ENCODE assay signal across 8 cellular contexts in genomic region chr7:10412426-10413019, GRCh38.
DNase-seq lines count a peak whose midpoint lies in the region; ATAC-seq and TF ChIP-seq lines count a peak whose summit lies in the region.

No MANE protein-coding gene starts in this region.

- TF ChIP-seq CTCF in breast epithelium (IDR thresholded peaks at IDR 0.05): peak in 2 of 3 donors; percentile 36 to 38

- H3K36me3 ChIP-seq in breast epithelium: no peaks in the 10 kb centered on the region

- H3K27ac ChIP-seq in breast epithelium: no peak overlapping the region

- no peak overlapping the region for H3K4me3 ChIP-seq in breast epithelium

- no peaks in the 10 kb centered on the region for H3K27me3 ChIP-seq in breast epithelium

- no peaks in the 10 kb centered on the region for H3K9me3 ChIP-seq in breast epithelium

- intact Hi-C loops in breast epithelium (cut with DNase I; ENCODE audit: low total_unique reads): no loop called here
- intact Hi-C loops in posterior vena cava (cut with DNase I): no loop called here

- ATAC-seq in GM19043 (IDR thresholded peaks at IDR 0.05; ENCODE audit: low read depth, unreplicated experiment): peak; percentile 82
- peak; percentile 93 for ATAC-seq in HG03342 (IDR thresholded peaks at IDR 0.05; ENCODE audit: unreplicated experiment)

- TF ChIP-seq POLR2A in breast epithelium (IDR thresholded peaks at IDR 0.05): no peak

- DNase-seq in DMS114 treated with DMSO at 0.1 percent for 48 hours (lab: John Stamatoyannopoulos, UW; ENCODE audit: unreplicated experiment): peak; percentile 46
- DNase-seq in NCI-H69 (lab: John Stamatoyannopoulos, UW): peak; percentile 77
- DNase-seq in breast epithelium (ENCODE audit: low spot score in 2 of 2): no peak
- peak; percentile 42 to 43 for DNase-seq in lung microvascular endothelial cell (ENCODE audit: low read depth in 2 of 2)
- no peak for DNase-seq in posterior vena cava (ENCODE audit: low spot score)
- no peak for DNase-seq in stimulated activated naive CD4-positive, alpha-beta T cell (lab: John Stamatoyannopoulos, UW)

- H3K4me1 ChIP-seq in breast epithelium: no peaks in the 10 kb centered on the region

Comparison
In these comparisons a context has a peak if more than half of its experiments do, and no peak if none do; other contexts are left out.
1. DNase-seq: peak in DMS114 treated with DMSO at 0.1 percent for 48 hours (single experiment), NCI-H69 (single experiment) and lung microvascular endothelial cell (2 of 2); none in breast epithelium (0 of 2), posterior vena cava (single experiment) and stimulated activated naive CD4-positive, alpha-beta T cell (0 of 6).